In genomic region chr2:37802899-37803379, GRCh38 we compare ENCODE assay signal across 1 cellular context.
TF ChIP-seq lines count a peak whose summit lies in the region.

No MANE protein-coding gene starts in this region.

TF ChIP-seq in A549, 52 proteins besides CTCF, POLR2A, EP300 and RAD21 (continued from another document):
- TF ChIP-seq E2F6 (IDR thresholded peaks at IDR 0.05; ENCODE audit: borderline replicate concordance, low read depth): no peak
